8 cellular contexts compared by ENCODE assay signal in genomic region chr10:100347568-100348195, GRCh38. TPM values are rescaled to one million over a fixed set of nuclear protein-coding genes. Genes with fewer than 3 reads are reported as not detected.
A peak's percentile ranks its signal among the peaks of the same experiment; 100 is the strongest.
DNase-seq lines count a peak whose midpoint lies in the region; ATAC-seq and TF ChIP-seq lines count a peak whose summit lies in the region.

No MANE protein-coding gene starts in this region.

- no peaks in the 10 kb centered on the region for H3K9me3 ChIP-seq in prostate gland

- intact Hi-C loops in prostate gland (cut with DNase I) = no loop called here

- no peak for DNase-seq in AG04449 (ENCODE audit: low read depth, low spot score)
- peak; percentile 23 for DNase-seq in UCSD-AML1 (lab: John Stamatoyannopoulos, UW; ENCODE audit: unreplicated experiment)
- peak; percentile 38 for DNase-seq in globus pallidus (ENCODE audit: low spot score)
- no peak for DNase-seq in prostate gland (ENCODE audit: low spot score)
- no peak for DNase-seq in SHP77 (lab: John Stamatoyannopoulos, UW)

- no peaks in the 10 kb centered on the region for H3K4me1 ChIP-seq in prostate gland (replicated peaks)

- peak overlapping the region; percentile 84 to 88 for H3K27ac ChIP-seq in prostate gland

- POLR2A ChIA-PET in AG04449 (lab: Yijun Ruan, JAX) = interaction anchor here (0.6 to 2.7 kb wide), 2 partner anchors 26 to 738 kb away, joined by 3 to 18 read pairs; no protein-coding TSS in a partner anchor

- no peak for TF ChIP-seq POLR2A in prostate gland (IDR thresholded peaks at IDR 0.05)

- no peak for TF ChIP-seq CTCF in AG04449 (IDR thresholded peaks at IDR 0.05; ENCODE audit: insufficient read depth, low read length, missing control alignments)
- TF ChIP-seq CTCF in prostate gland (IDR thresholded peaks at IDR 0.05) = no peak

- H3K4me3 ChIP-seq in AG04449 (ENCODE audit: low read depth, low read length) (peak overlapping the region; percentile 84), prostate gland (peak overlapping the region; percentile 56 to 82)

- H3K36me3 ChIP-seq in prostate gland = no peaks in the 10 kb centered on the region

- peak; percentile 0 for ATAC-seq in GM21423 (IDR thresholded peaks at IDR 0.05; ENCODE audit: unreplicated experiment)
- ATAC-seq in GM18907 (IDR thresholded peaks at IDR 0.05; ENCODE audit: unreplicated experiment) = no peak
- ATAC-seq in GM19324 (IDR thresholded peaks at IDR 0.05; ENCODE audit: low FRiP score, unreplicated experiment) = no peak

- WGBS in prostate gland = 10% methylated on average over 31 of the region's 32 CpGs

- CTCF ChIA-PET in AG04449 (lab: Yijun Ruan, JAX) = interaction anchor here (0.7 to 26.3 kb wide), 12 partner anchors 8 to 187 kb away, joined by 3 to 538 read pairs (median 7); partner anchors contain the start of genes HIF1AN and SEC31B

- no peaks in the 10 kb centered on the region for H3K27me3 ChIP-seq in prostate gland (replicated peaks; ENCODE audit: insufficient read depth)

RNA-seq across cellular contexts. Expression of gene SCD, which starts 0.6 kb away (rescaled TPM):
- total RNA-seq in prostate gland = 100 to 1,000 TPM in 1 of 2 donors, 10 to 100 TPM in 1; 95.5 to 179 TPM

RNA-seq across cellular contexts. Expression of gene PKD2L1, which starts 17.7 kb away (rescaled TPM):
- under 1 TPM; 0.09 to 0.34 TPM for total RNA-seq in prostate gland

Comparison
In these comparisons a context has a peak if more than half of its experiments do, and no peak if none do; other contexts are left out.
1. DNase-seq: peak in UCSD-AML1 (single experiment) and globus pallidus (single experiment); none in AG04449 (single experiment), prostate gland (single experiment) and SHP77 (0 of 2).